In the genomic region with DNA sequence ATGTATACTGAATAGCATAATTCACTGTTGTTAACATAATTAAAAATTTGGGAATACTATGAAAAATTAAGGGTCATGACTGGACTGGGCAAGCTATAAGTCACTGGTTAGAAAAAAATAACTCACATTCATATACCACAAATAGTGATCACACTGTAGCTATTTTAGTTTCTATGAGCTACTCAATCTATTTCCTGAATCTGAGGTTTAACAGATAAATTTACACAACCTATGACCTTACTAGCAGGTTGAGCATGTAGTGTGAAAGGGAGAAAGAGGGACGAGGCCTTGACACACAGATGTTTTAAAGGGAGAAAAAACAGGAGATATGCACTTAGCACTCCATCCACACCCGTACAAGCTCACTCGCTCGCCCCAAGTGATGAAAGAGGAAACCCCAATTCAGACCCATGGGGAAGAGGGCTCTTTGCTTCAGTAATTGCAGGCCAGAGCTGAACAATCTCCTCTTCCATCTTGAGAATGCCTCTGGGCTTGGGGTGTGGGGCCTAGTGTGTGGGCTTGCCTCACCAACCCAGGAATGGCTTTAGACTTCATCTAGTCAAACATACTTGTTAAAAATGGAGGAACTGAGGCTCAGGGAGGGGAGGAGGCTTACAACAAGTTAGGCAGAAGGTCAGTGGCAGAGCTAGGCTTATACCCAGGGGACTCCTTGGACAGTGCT, we compare ENCODE assay signal across 1 cellular context.
A peak's percentile ranks its signal among the peaks of the same experiment; 100 is the strongest.
TF ChIP-seq lines count a peak whose summit lies in the region.

No MANE protein-coding gene starts in this region.

TF ChIP-seq in K562, 482 proteins besides CTCF, POLR2A, EP300 and RAD21 (continued from another document):
- TF ChIP-seq, protein P1, sequence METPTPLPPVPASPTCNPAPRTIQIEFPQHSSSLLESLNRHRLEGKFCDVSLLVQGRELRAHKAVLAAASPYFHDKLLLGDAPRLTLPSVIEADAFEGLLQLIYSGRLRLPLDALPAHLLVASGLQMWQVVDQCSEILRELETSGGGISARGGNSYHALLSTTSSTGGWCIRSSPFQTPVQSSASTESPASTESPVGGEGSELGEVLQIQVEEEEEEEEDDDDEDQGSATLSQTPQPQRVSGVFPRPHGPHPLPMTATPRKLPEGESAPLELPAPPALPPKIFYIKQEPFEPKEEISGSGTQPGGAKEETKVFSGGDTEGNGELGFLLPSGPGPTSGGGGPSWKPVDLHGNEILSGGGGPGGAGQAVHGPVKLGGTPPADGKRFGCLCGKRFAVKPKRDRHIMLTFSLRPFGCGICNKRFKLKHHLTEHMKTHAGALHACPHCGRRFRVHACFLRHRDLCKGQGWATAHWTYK (CRISPR knock-in tag; IDR thresholded peaks at IDR 0.05) = 0 out of 2 replicates have a peak, but pooled peaks have one; percentile 12
- TF ChIP-seq NR2C2 (CRISPR knock-in tag; IDR thresholded peaks at IDR 0.05) (no peak), NR2C2 (tag; IDR thresholded peaks at IDR 0.05) (peak; percentile 55), SRF (CRISPR knock-in tag; IDR thresholded peaks at IDR 0.05) (no peak), NONO (IDR thresholded peaks at IDR 0.05; ENCODE audit: low read depth in 2 of 2, low read length in 1 of 2) (no peak), ZNF668 (CRISPR knock-in tag; IDR thresholded peaks at IDR 0.05) (no peak), ZNF197 (CRISPR knock-in tag; IDR thresholded peaks at IDR 0.05; ENCODE audit: low read depth) (0 out of 2 replicates have a peak, but pooled peaks have one; percentile 34), NR2C1 (IDR thresholded peaks at IDR 0.05) (no peak), NR2C1 (tag; IDR thresholded peaks at IDR 0.05) (0 out of 2 replicates have a peak, but pooled peaks have one; percentile 44), ARHGAP35 (IDR thresholded peaks at IDR 0.05; ENCODE audit: partially characterized antibody) (no peak), ZNF584 (CRISPR knock-in tag; IDR thresholded peaks at IDR 0.05; ENCODE audit: low read depth) (peak; percentile 45; the same call in 1 of the 2 replicates), L3MBTL2 (IDR thresholded peaks at IDR 0.05) (0 out of 2 replicates have a peak, but pooled peaks have one; percentile 14), KDM2B (CRISPR knock-in tag; IDR thresholded peaks at IDR 0.05) (no peak)
- TF ChIP-seq, protein P2, sequence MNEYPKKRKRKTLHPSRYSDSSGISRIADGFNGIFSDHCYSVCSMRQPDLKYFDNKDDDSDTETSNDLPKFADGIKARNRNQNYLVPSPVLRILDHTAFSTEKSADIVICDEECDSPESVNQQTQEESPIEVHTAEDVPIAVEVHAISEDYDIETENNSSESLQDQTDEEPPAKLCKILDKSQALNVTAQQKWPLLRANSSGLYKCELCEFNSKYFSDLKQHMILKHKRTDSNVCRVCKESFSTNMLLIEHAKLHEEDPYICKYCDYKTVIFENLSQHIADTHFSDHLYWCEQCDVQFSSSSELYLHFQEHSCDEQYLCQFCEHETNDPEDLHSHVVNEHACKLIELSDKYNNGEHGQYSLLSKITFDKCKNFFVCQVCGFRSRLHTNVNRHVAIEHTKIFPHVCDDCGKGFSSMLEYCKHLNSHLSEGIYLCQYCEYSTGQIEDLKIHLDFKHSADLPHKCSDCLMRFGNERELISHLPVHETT (CRISPR knock-in tag; conservative IDR thresholded peaks at IDR 0.05 in 1 of 2, IDR thresholded peaks at IDR 0.05 in 1 of 2) = peak in 1 of 2 experiments; percentile 29; a peak in 1 of 4 replicates
